In the genomic region with DNA sequence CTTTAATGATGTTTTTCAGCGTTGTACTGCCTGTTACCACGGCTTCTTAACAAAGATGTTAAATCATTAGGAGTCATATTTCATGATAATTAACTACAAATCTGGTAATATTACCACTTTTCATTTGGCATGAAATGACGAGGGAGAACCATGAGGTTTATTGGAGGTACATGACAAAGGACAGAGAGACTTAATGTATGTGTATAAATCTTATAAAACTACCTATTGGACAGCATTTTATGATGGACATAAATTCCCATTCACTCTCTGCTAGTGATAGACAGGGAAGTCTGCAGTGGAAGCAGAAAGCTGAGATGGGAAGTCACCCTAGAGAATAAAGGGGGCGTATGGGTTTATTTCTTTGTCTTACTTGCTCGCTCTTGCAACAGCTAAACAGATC, we compare ENCODE assay signal across 20 cellular contexts.
"Had no signal": no experiment of that assay in that cellular context is flagged by ENCODE, and none has a peak within 500 bp of the region (broad histone marks: within the 10 kb centered on the region; RNA-seq: fewer than 3 reads in every experiment).

No MANE protein-coding gene starts in this region.

- H3K4me1 ChIP-seq: Peyer's patch, SJCRH30 had no signal

- H3K27ac Mint-ChIP-seq: T-helper 17 cell; T-helper 2 cell treated with Interferon-gamma antibody and Interleukin-4, amounts not matched to agents 5 μg/mL and 100 μg/mL, for 36 hours had no signal

- H2AFZ ChIP-seq: PC-9 had no signal

- H3K4me2 ChIP-seq: PC-9 had no signal

- H3K4me3 ChIP-seq: PC-9, Peyer's patch, SJCRH30 had no signal

- H3K4me3 Mint-ChIP-seq: T-helper 17 cell; T-helper 2 cell treated with Interferon-gamma antibody and Interleukin-4, amounts not matched to agents 5 μg/mL and 100 μg/mL, for 36 hours had no signal

- ATAC-seq: Right ventricle myocardium inferior, SK-N-SH treated with all-trans-retinoic acid at 6 μM for 48 hours, T-helper 17 cell had no signal

- H3K9me3 ChIP-seq: Peyer's patch, SJCRH30 had no signal

- H3K27me3 ChIP-seq: Peyer's patch, SJCRH30 had no signal

- H3K27ac ChIP-seq: PC-9, Peyer's patch, SJCRH30 had no signal

- H3K4me1 Mint-ChIP-seq: T-helper 17 cell had no signal

- H3K36me3 ChIP-seq: Peyer's patch, SJCRH30 had no signal

- DNase-seq: KBM-7, MV-4-11, NCI-H1048, NCI-H1436, NCI-H187, NCI-H2029, NCI-H2081 treated with DMSO at 0.1 percent for 48 hours, NCI-H2227 treated with DMSO at 0.1 percent for 48 hours, NCI-H510A, NCI-H524 treated with DMSO at 0.1 percent for 48 hours, NCI-H82, PC-9, Peyer's patch, SHP77 treated with DMSO at 0.1 percent for 48 hours, SJCRH30, T-helper 1 cell, T-helper 17 cell had no signal

- H3K27me3 Mint-ChIP-seq: T-helper 17 cell had no signal
